8 cellular contexts compared by ENCODE assay signal in genomic region chrX:101658661-101659477, GRCh38. TPM values are rescaled to one million over a fixed set of nuclear protein-coding genes. Genes with fewer than 3 reads are reported as not detected.
DNase-seq lines count a peak whose midpoint lies in the region; ATAC-seq, FAIRE-seq and TF ChIP-seq lines count a peak whose summit lies in the region.

No MANE protein-coding gene starts in this region.

- peak; percentile 5 for FAIRE-seq in pancreas (lab: Jason Lieb, UNC)

- H3K27me3 ChIP-seq in pancreas (peaks cover 0 to 3% (median 0%) of the 10 kb centered on the region in 4 donors), transverse colon (no peaks in the 10 kb centered on the region)

- TF ChIP-seq CTCF in pancreas (IDR thresholded peaks at IDR 0.05) (no peak), transverse colon (IDR thresholded peaks at IDR 0.05) (no peak)

- no peaks in the 10 kb centered on the region for H3K9me3 Mint-ChIP-seq in activated naive CD4-positive, alpha-beta T cell treated with anti-CD3 and anti-CD28 coated beads, Interleukin-2, amount 50 U/mL, for 72 hours

- TF ChIP-seq POLR2A in transverse colon (IDR thresholded peaks at IDR 0.05): no peak

- H3K27ac ChIP-seq in pancreas: peak overlapping the region in 2 of 4 donors; percentile 41 to 53
- H3K27ac ChIP-seq in transverse colon: peak overlapping the region; percentile 64 to 82 (median 72)

- no peaks in the 10 kb centered on the region for H3K9me3 ChIP-seq in pancreas
- no peaks in the 10 kb centered on the region for H3K9me3 ChIP-seq in transverse colon

- ATAC-seq in GM18907 (IDR thresholded peaks at IDR 0.05; ENCODE audit: unreplicated experiment): peak; percentile 68
- ATAC-seq in HG03354 (IDR thresholded peaks at IDR 0.05; ENCODE audit: poor library complexity, severe bottlenecking, unreplicated experiment): peak; percentile 69
- peak; percentile 87 to 88 for ATAC-seq in activated naive CD4-positive, alpha-beta T cell treated with anti-CD3 and anti-CD28 coated beads, Interleukin-2, amount 50 U/mL, for 72 hours
- ATAC-seq in pancreas: peak; percentile 85 to 92 (median 91)
- no peak for ATAC-seq in HG03097 (IDR thresholded peaks at IDR 0.05; ENCODE audit: low FRiP score, unreplicated experiment)

- H3K27ac Mint-ChIP-seq in activated naive CD4-positive, alpha-beta T cell treated with anti-CD3 and anti-CD28 coated beads, Interleukin-2, amount 50 U/mL, for 72 hours: peak overlapping the region in 1 of 2 donors; percentile 70

- peak; percentile 55 for DNase-seq in RKO (ENCODE audit: low spot score)
- peak; percentile 52 to 58 for DNase-seq in activated naive CD4-positive, alpha-beta T cell treated with anti-CD3 and anti-CD28 coated beads, Interleukin-2, amount 50 U/mL, for 72 hours (ENCODE audit: low spot score in 2 of 2)
- DNase-seq in head of caudate nucleus: peak; percentile 44 to 87 (median 78)
- peak; percentile 50 to 77 (median 64) for DNase-seq in pancreas
- peak; percentile 78 for DNase-seq in transverse colon

- TF ChIP-seq EP300 in transverse colon (IDR thresholded peaks at IDR 0.05; ENCODE audit: low read depth): no peak

- H3K36me3 Mint-ChIP-seq in activated naive CD4-positive, alpha-beta T cell treated with anti-CD3 and anti-CD28 coated beads, Interleukin-2, amount 50 U/mL, for 72 hours: no peaks in the 10 kb centered on the region

- H3K4me3 ChIP-seq in pancreas: peak overlapping the region; percentile 20 to 55 (median 37)
- peak overlapping the region; percentile 44 to 67 (median 48) for H3K4me3 ChIP-seq in transverse colon

- H3K36me3 ChIP-seq in pancreas (no peaks in the 10 kb centered on the region), transverse colon (no peaks in the 10 kb centered on the region)

- H3K4me1 ChIP-seq in pancreas (no peaks in the 10 kb centered on the region), transverse colon (peaks cover 0 to 6% (median 0%) of the 10 kb centered on the region in 4 donors)

- intact Hi-C loops in head of caudate nucleus (cut with DNase I): no loop called here
- intact Hi-C loops in pancreas (cut with DNase I): no loop called here
- intact Hi-C loops in transverse colon (cut with DNase I; ENCODE audit: low total_unique reads): no loop called here

- in situ Hi-C loops in transverse colon (cut with MboI; ENCODE audit: low pct_ligation_motif_present in 1 of 4, low pct_unique_long_range_greater_than_20kb in 1 of 4, low sequenced_read_pairs in 3 of 4): no loop called here

- WGBS in pancreas, 2 donors: 1 to 22% methylated on average over 36 to 37 of the region's 37 CpGs
- 40% methylated on average over 37 of the region's 37 CpGs; no CpG with 5 or more reads in 1 of the 2 donors for WGBS in transverse colon (ENCODE audit: low coverage in 1 of 2), 2 donors

RNA-seq across cellular contexts. Expression of gene ARMCX2, which starts 0.8 kb away (rescaled TPM):
- 10 to 100 TPM; 14.2 to 20.9 TPM for total RNA-seq in activated naive CD4-positive, alpha-beta T cell treated with anti-CD3 and anti-CD28 coated beads, Interleukin-2, amount 50 U/mL, for 72 hours
- total RNA-seq in pancreas: 10 to 100 TPM; 10.6 to 30.0 (median 16.3) TPM
- polyA plus RNA-seq in pancreas: 10 to 100 TPM; 12.8 to 34.5 TPM
- total RNA-seq in transverse colon: 10 to 100 TPM in 1 of 4 donors, 1 to 10 TPM in 3; 5.9 to 11.7 (median 6.7) TPM

RNA-seq across cellular contexts. Expression of gene ARMCX3, which starts 35.9 kb away (rescaled TPM):
- 10 to 100 TPM; 34.3 to 43.7 TPM for total RNA-seq in activated naive CD4-positive, alpha-beta T cell treated with anti-CD3 and anti-CD28 coated beads, Interleukin-2, amount 50 U/mL, for 72 hours
- total RNA-seq in pancreas (10 to 100 TPM; 35.9 to 49.9 (median 42.3) TPM), transverse colon (10 to 100 TPM; 18.7 to 38.5 (median 25.2) TPM)
- polyA plus RNA-seq in pancreas: 10 to 100 TPM; 37.4 to 48.7 TPM

RNA-seq across cellular contexts. Expression of gene ARMCX6, which starts 41.1 kb away (rescaled TPM):
- 10 to 100 TPM; 36.1 to 44.6 TPM for total RNA-seq in activated naive CD4-positive, alpha-beta T cell treated with anti-CD3 and anti-CD28 coated beads, Interleukin-2, amount 50 U/mL, for 72 hours
- 10 to 100 TPM; 20.9 to 33.0 (median 26.0) TPM for total RNA-seq in pancreas
- 10 to 100 TPM; 15.7 to 34.5 TPM for polyA plus RNA-seq in pancreas
- total RNA-seq in transverse colon: 10 to 100 TPM in 1 of 4 donors, 1 to 10 TPM in 1, not detected in 2; 7.2 to 13.5 TPM
